ENCODE assay signal across 8 cellular contexts in the genomic region with DNA sequence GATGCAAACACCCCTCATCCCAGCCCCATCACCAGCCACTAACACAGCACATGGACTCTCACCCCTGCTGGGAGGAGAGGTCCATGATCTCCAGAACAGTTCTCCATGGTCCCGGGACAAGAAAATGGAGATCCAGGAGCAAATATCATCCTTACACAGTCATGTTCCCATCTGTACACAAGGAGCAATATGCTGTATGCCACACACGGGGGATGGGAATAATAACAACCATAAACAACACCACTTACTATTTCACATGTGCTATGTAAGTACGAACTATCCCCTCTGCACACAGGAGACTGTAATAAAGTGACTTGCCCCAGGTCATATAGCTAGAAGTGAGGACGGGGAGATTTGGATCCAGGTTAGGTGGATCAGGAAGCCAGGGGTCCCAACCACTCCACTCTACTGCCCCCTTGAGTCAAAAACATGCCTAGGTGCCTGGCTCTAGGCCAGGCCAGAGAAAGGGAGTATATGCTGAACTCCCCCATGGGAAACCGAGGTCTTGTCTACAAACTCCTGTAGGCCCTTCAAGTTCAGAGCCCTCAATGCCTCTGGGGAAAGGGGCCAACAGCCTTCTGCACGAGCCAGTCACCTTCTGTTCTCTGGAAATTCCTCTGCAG. TPM values are rescaled to one million over a fixed set of nuclear protein-coding genes. Genes with fewer than 3 reads are reported as not detected.
DNase-seq lines count a peak whose midpoint lies in the region; ATAC-seq and TF ChIP-seq lines count a peak whose summit lies in the region.

No MANE protein-coding gene starts in this region.

- peaks cover 13 to 26% (median 21%) of the 10 kb centered on the region in 10 experiments for H3K4me1 ChIP-seq in BLaER1 treated with 17β-estradiol and CSF1 and Interleukin-3, amounts not matched to agents 10 nM and 100 nM
- H3K4me1 ChIP-seq in osteoblast (ENCODE audit: insufficient read depth, low read length) = no peaks in the 10 kb centered on the region

- peak overlapping the region in 8 of 11 experiments; percentile 16 to 60 (median 52); a peak in 14 of 22 replicates for H3K4me2 ChIP-seq in BLaER1 treated with 17β-estradiol and CSF1 and Interleukin-3, amounts not matched to agents 10 nM and 100 nM
- H3K4me2 ChIP-seq in osteoblast (ENCODE audit: insufficient read depth, low read length) = no peak overlapping the region

- no peak overlapping the region for H2AFZ ChIP-seq in osteoblast (ENCODE audit: low read length)

- no peak overlapping the region for H3K27ac ChIP-seq in BLaER1 treated with 17β-estradiol and CSF1 and Interleukin-3, amounts not matched to agents 10 nM and 100 nM
- H3K27ac ChIP-seq in osteoblast (ENCODE audit: low read depth, low read length) = no peak overlapping the region

- ATAC-seq in GM21723 (IDR thresholded peaks at IDR 0.05; ENCODE audit: unreplicated experiment) = peak; percentile 65

- H3K9me3 ChIP-seq in BLaER1 treated with 17β-estradiol and CSF1 and Interleukin-3, amounts not matched to agents 10 nM and 100 nM (replicated peaks in 1 of 11) = no peaks in the 10 kb centered on the region
- no peaks in the 10 kb centered on the region for H3K9me3 ChIP-seq in osteoblast (ENCODE audit: low read depth, low read length)

- TF ChIP-seq CTCF in epithelial cell of proximal tubule (conservative IDR thresholded peaks at IDR 0.05; ENCODE audit: low read depth, low read length) = peak; percentile 83
- peak; percentile 72 for TF ChIP-seq CTCF in osteoblast (IDR thresholded peaks at IDR 0.05; ENCODE audit: extremely low read depth, low read depth, low read length)

- H3K9ac ChIP-seq in BLaER1 treated with 17β-estradiol and CSF1 and Interleukin-3, amounts not matched to agents 10 nM and 100 nM = no peak overlapping the region

- no peak overlapping the region for H3K4me3 ChIP-seq in BLaER1 treated with 17β-estradiol and CSF1 and Interleukin-3, amounts not matched to agents 10 nM and 100 nM
- H3K4me3 ChIP-seq in epithelial cell of proximal tubule (ENCODE audit: low read depth, low read length) (no peak overlapping the region), osteoblast (ENCODE audit: insufficient read depth, low read length) (no peak overlapping the region)

- H4K20me1 ChIP-seq in BLaER1 treated with 17β-estradiol and CSF1 and Interleukin-3, amounts not matched to agents 10 nM and 100 nM = peaks cover 0 to 11% (median 1%) of the 10 kb centered on the region in 11 experiments; a peak in 7 of 22 replicates
- H4K20me1 ChIP-seq in osteoblast (ENCODE audit: insufficient read depth, low read length) = no peaks in the 10 kb centered on the region

- no peaks in the 10 kb centered on the region for H3K79me2 ChIP-seq in osteoblast (ENCODE audit: insufficient read depth, low read length)

- DNase-seq in RPMI8226 = peak; percentile 42
- no peak for DNase-seq in epithelial cell of proximal tubule (ENCODE audit: low read depth)
- no peak for DNase-seq in osteoblast (ENCODE audit: insufficient read length, low spot score, missing footprints)
- no peak for DNase-seq in GF-D8 (lab: John Stamatoyannopoulos, UW)
- no peak for DNase-seq in posterior vena cava (ENCODE audit: low spot score)
- no peak for DNase-seq in KG1 (lab: John Stamatoyannopoulos, UW)

- H3K27me3 ChIP-seq in BLaER1 treated with 17β-estradiol and CSF1 and Interleukin-3, amounts not matched to agents 10 nM and 100 nM = peaks cover 0 to 86% (median 0%) of the 10 kb centered on the region in 11 experiments; a peak in 7 of 22 replicates
- no peaks in the 10 kb centered on the region for H3K27me3 ChIP-seq in osteoblast (ENCODE audit: insufficient read depth, low read length)

- no peaks in the 10 kb centered on the region for H3K36me3 ChIP-seq in BLaER1 treated with 17β-estradiol and CSF1 and Interleukin-3, amounts not matched to agents 10 nM and 100 nM
- no peaks in the 10 kb centered on the region for H3K36me3 ChIP-seq in osteoblast (ENCODE audit: insufficient read depth, low read length)

- intact Hi-C loops in posterior vena cava (cut with DNase I) = loop anchor here in 1 of 2 donors (5.0 kb wide), 1 partner anchor 721 kb away; no protein-coding TSS in a partner anchor

RNA-seq across cellular contexts. Expression of a gene that starts 34.1 kb away (rescaled TPM):
- total RNA-seq in epithelial cell of proximal tubule (39.5 and 48.1 TPM in 2 replicates), osteoblast (8.3 and 9.1 TPM in 2 replicates), posterior vena cava (1 to 10 TPM; 3.1 to 3.9 TPM)

RNA-seq across cellular contexts. Expression of a gene that starts 55.6 kb away (rescaled TPM):
- total RNA-seq in epithelial cell of proximal tubule (24.3 and 27.9 TPM in 2 replicates), osteoblast (46.0 and 51.0 TPM in 2 replicates), posterior vena cava (10 to 100 TPM; 50.1 to 55.5 TPM)
